9 cellular contexts compared by ENCODE assay signal in genomic region chr4:145216532-145216931, GRCh38. TPM values are rescaled to one million over a fixed set of nuclear protein-coding genes. Genes with fewer than 3 reads are reported as not detected.
DNase-seq lines count a peak whose midpoint lies in the region; ATAC-seq and TF ChIP-seq lines count a peak whose summit lies in the region.
"Had no signal": no experiment of that assay in that cellular context is flagged by ENCODE, and none has a peak within 500 bp of the region (broad histone marks: within the 10 kb centered on the region; RNA-seq: fewer than 3 reads in every experiment).

No MANE protein-coding gene starts in this region.

- DNase-seq in DMS 273 treated with DMSO at 0.1 percent for 48 hours (lab: John Stamatoyannopoulos, UW) = peak; percentile 1
- DNase-seq in body of pancreas = no peak
- DNase-seq in medulla oblongata (ENCODE audit: extremely low spot score) = peak; percentile 20
- DNase-seq in NCI-H2107 (lab: John Stamatoyannopoulos, UW) = no peak
- DNase-seq in left colon = no peak
- DNase-seq: activated CD8-positive, alpha-beta memory T cell treated with anti-CD3 and anti-CD28 coated beads, Interleukin-2, amount 50 U/mL, for 4 hours had no signal

- ATAC-seq in HG03432 (IDR thresholded peaks at IDR 0.05; ENCODE audit: unreplicated experiment) = peak; percentile 29
- no peak for ATAC-seq in body of pancreas
- ATAC-seq in HG02610 (IDR thresholded peaks at IDR 0.05; ENCODE audit: unreplicated experiment) = no peak
- ATAC-seq in HG03108 (IDR thresholded peaks at IDR 0.05; ENCODE audit: unreplicated experiment) = no peak
- ATAC-seq in left colon = no peak

- no peak for TF ChIP-seq POLR2A in body of pancreas (IDR thresholded peaks at IDR 0.05)

- no peaks in the 10 kb centered on the region for H3K27me3 ChIP-seq in body of pancreas

- intact Hi-C loops in body of pancreas (cut with DNase I) (no loop called here), left colon (cut with DNase I, micrococcal nuclease) (no loop called here)

- H3K9me3 ChIP-seq in body of pancreas = no peaks in the 10 kb centered on the region

- no peaks in the 10 kb centered on the region for H3K36me3 ChIP-seq in body of pancreas (replicated peaks in 1 of 2; ENCODE audit: insufficient read depth in 1 of 2, low read depth in 2 of 2)

- no peak overlapping the region for H3K27ac ChIP-seq in body of pancreas

- peak in 5 of 7 experiments; percentile 12 to 53 (median 44) for TF ChIP-seq CTCF in body of pancreas (IDR thresholded peaks at IDR 0.05)

- H3K4me1 ChIP-seq in body of pancreas = no peaks in the 10 kb centered on the region

- no peak overlapping the region for H3K4me3 ChIP-seq in body of pancreas

RNA-seq across cellular contexts. Expression of gene OTUD4, which starts 36.1 kb away (rescaled TPM):
- total RNA-seq in body of pancreas = 10 to 100 TPM; 13.0 to 37.9 TPM
- 10 to 100 TPM; 30.3 to 31.2 TPM for total RNA-seq in left colon

Comparison
In these comparisons a context has a peak if more than half of its experiments do, and no peak if none do; other contexts are left out.
1. DNase-seq: peak in DMS 273 treated with DMSO at 0.1 percent for 48 hours (single experiment) and medulla oblongata (single experiment); none in body of pancreas (0 of 4), NCI-H2107 (single experiment) and left colon (0 of 2).